ENCODE assay signal across 1 cellular context in genomic region chr7:71238541-71238940, GRCh38.
TF ChIP-seq lines count a peak whose summit lies in the region.

No MANE protein-coding gene starts in this region.

TF ChIP-seq in GM23338, 12 proteins besides CTCF, POLR2A, EP300 and RAD21:
- TF ChIP-seq JUNB (IDR thresholded peaks at IDR 0.05; ENCODE audit: unreplicated experiment) (no peak), EZH2phosphoT487 (IDR thresholded peaks at IDR 0.05; ENCODE audit: unreplicated experiment) (no peak), CREB1 (CRISPR knock-in tag; IDR thresholded peaks at IDR 0.05; ENCODE audit: low read depth) (no peak), ETS1 (IDR thresholded peaks at IDR 0.05) (no peak), NANOG (IDR thresholded peaks at IDR 0.05; ENCODE audit: borderline replicate concordance) (no peak), ZNF462 (CRISPR knock-in tag; IDR thresholded peaks at IDR 0.05) (no peak), EZH2 (IDR thresholded peaks at IDR 0.05; ENCODE audit: low read depth, unreplicated experiment) (no peak), ZNF114 (CRISPR knock-in tag; IDR thresholded peaks at IDR 0.05) (no peak), STAT1 (IDR thresholded peaks at IDR 0.05; ENCODE audit: unreplicated experiment) (no peak), POLR2AphosphoS5 (IDR thresholded peaks at IDR 0.05; ENCODE audit: low read depth) (no peak), ZNF331 (CRISPR knock-in tag; IDR thresholded peaks at IDR 0.05; ENCODE audit: low read depth) (no peak), REST (IDR thresholded peaks at IDR 0.05; ENCODE audit: unreplicated experiment) (no peak)
